8 cellular contexts compared by ENCODE assay signal in the genomic region with DNA sequence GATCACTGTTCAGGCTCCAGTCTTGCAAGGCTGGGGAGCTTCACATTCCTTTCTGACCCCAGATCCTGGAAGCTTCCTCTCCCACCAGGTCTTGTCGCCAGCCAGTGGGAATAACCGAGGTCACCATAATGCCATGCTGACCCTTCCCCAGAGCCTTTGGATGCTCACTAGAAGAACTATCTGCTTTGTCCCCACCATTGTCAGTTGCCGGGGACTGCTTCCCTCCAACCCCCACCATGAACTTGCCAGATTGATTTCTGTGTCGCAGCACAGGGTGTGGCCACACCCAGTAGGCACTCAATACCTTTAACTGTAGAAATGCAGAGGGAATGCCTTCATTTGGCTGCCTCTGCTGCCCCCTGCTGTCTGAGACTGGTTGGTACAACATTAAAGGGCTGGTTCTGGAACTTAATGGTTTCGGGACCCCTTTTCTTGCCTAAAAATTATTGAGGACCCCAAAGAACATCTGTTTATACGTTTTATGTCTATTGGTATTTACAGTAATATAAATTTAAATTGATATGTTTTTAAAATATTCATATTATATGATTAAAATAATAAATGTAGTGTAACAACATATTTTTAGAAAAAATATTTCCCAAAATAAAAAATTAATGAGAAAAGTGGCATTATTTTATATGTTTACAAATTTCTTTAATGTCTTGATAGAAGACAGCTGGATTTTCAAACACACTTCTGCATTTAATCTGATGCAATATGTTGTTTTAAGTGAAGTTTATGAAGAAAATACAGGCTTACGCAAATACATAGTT. TPM values are rescaled to one million over a fixed set of nuclear protein-coding genes. Genes with fewer than 3 reads are reported as not detected.
A peak's percentile ranks its signal among the peaks of the same experiment; 100 is the strongest.
DNase-seq lines count a peak whose midpoint lies in the region; ATAC-seq and TF ChIP-seq lines count a peak whose summit lies in the region.

No MANE protein-coding gene starts in this region.

- no peak overlapping the region for H3K9ac ChIP-seq in DND-41 (ENCODE audit: low read depth, low read length)
- no peak overlapping the region for H3K9ac ChIP-seq in neural progenitor cell

- no peaks in the 10 kb centered on the region for H4K20me1 ChIP-seq in DND-41 (ENCODE audit: insufficient read depth, low read length)
- H4K20me1 ChIP-seq in neural progenitor cell (ENCODE audit: low read depth) = no peaks in the 10 kb centered on the region

- no peak for TF ChIP-seq POLR2A in Peyer's patch (IDR thresholded peaks at IDR 0.05)
- TF ChIP-seq POLR2A in suprapubic skin (IDR thresholded peaks at IDR 0.05) = no peak

- H3K36me3 ChIP-seq in DND-41 (ENCODE audit: insufficient read depth, low read length) = no peaks in the 10 kb centered on the region
- H3K36me3 ChIP-seq in Peyer's patch = no peaks in the 10 kb centered on the region
- no peaks in the 10 kb centered on the region for H3K36me3 ChIP-seq in neural progenitor cell
- no peaks in the 10 kb centered on the region for H3K36me3 ChIP-seq in suprapubic skin

- H3K9me3 Mint-ChIP-seq in neural progenitor cell = no peaks in the 10 kb centered on the region

- in situ Hi-C loops in KBM-7 (cut with MboI; ENCODE audit: low pct_unique_long_range_greater_than_20kb, low sequenced_read_pairs) = no loop called here

- no peaks in the 10 kb centered on the region for H3K4me1 ChIP-seq in DND-41 (ENCODE audit: insufficient read depth, low read length)
- no peaks in the 10 kb centered on the region for H3K4me1 ChIP-seq in Peyer's patch
- no peaks in the 10 kb centered on the region for H3K4me1 ChIP-seq in neural progenitor cell
- H3K4me1 ChIP-seq in suprapubic skin = peaks cover 11% of the 10 kb centered on the region

- H3K9me3 ChIP-seq in DND-41 (ENCODE audit: insufficient read depth, low read length, severe bottlenecking) (no peaks in the 10 kb centered on the region), Peyer's patch (no peaks in the 10 kb centered on the region), neural progenitor cell (ENCODE audit: low read depth) (no peaks in the 10 kb centered on the region), suprapubic skin (no peaks in the 10 kb centered on the region)

- H3K4me3 ChIP-seq in DND-41 (ENCODE audit: low read depth in 1 of 2, low read length in 2 of 2) = no peak overlapping the region
- H3K4me3 ChIP-seq in Peyer's patch = no peak overlapping the region
- no peak overlapping the region for H3K4me3 ChIP-seq in neural progenitor cell
- no peak overlapping the region for H3K4me3 ChIP-seq in suprapubic skin

- no peak overlapping the region for H3K27ac Mint-ChIP-seq in neural progenitor cell

- ATAC-seq in DND-41 (ENCODE audit: insufficient read depth, low read depth) = peak; percentile 87

- intact Hi-C loops in posterior vena cava (cut with DNase I) = loop anchor here in 1 of 2 donors (5.0 kb wide), 1 partner anchor 85 kb away; no protein-coding TSS in a partner anchor

- 44% methylated on average over 7 of the region's 7 CpGs for WGBS in suprapubic skin

- H3K36me3 Mint-ChIP-seq in neural progenitor cell = no peaks in the 10 kb centered on the region

- H2AFZ ChIP-seq in DND-41 (ENCODE audit: low read depth, low read length) (no peak overlapping the region), neural progenitor cell (replicated peaks) (no peak overlapping the region)

- H3K4me3 Mint-ChIP-seq in neural progenitor cell = no peak overlapping the region

- H3K4me2 ChIP-seq in DND-41 (ENCODE audit: insufficient read depth, low read length) (no peak overlapping the region), neural progenitor cell (no peak overlapping the region)

- H3K27me3 Mint-ChIP-seq in neural progenitor cell (ENCODE audit: insufficient read depth, low read depth) = peaks cover 2% of the 10 kb centered on the region

- peak; percentile 80 for DNase-seq in DND-41
- DNase-seq in KBM-7 = peak; percentile 79
- peak; percentile 69 to 92 (median 79) for DNase-seq in Peyer's patch
- DNase-seq in activated T-cell treated with anti-CD3 and anti-CD28 coated beads, Interleukin-2, amount 50 U/mL, for 1 hour = peak; percentile 81
- DNase-seq in fibroblast of peridontal ligament (ENCODE audit: extremely low read depth) = peak; percentile 51
- peak; percentile 82 for DNase-seq in neural progenitor cell (ENCODE audit: low spot score)
- peak in 1 of 2 donors; percentile 82 for DNase-seq in suprapubic skin (ENCODE audit: low spot score in 2 of 2)
- DNase-seq in posterior vena cava (ENCODE audit: low spot score) = no peak

- H3K27me3 ChIP-seq in DND-41 (ENCODE audit: insufficient read depth, low read length, poor library complexity) (peaks cover 5% of the 10 kb centered on the region), Peyer's patch (no peaks in the 10 kb centered on the region), neural progenitor cell (no peaks in the 10 kb centered on the region), suprapubic skin (no peaks in the 10 kb centered on the region)

- H3K4me1 Mint-ChIP-seq in neural progenitor cell = peaks cover 36% of the 10 kb centered on the region

- no peak for TF ChIP-seq EP300 in suprapubic skin (IDR thresholded peaks at IDR 0.05)

- peak; percentile 88 for TF ChIP-seq CTCF in DND-41 (IDR thresholded peaks at IDR 0.05; ENCODE audit: borderline replicate concordance, extremely low read depth, low read length, poor library complexity, severe bottlenecking)
- TF ChIP-seq CTCF in Peyer's patch (IDR thresholded peaks at IDR 0.05) = peak; percentile 70 to 94 (median 88)
- TF ChIP-seq CTCF in neural progenitor cell (IDR thresholded peaks at IDR 0.05) = peak; percentile 97
- peak; percentile 79 to 86 for TF ChIP-seq CTCF in suprapubic skin (IDR thresholded peaks at IDR 0.05)

- no peak overlapping the region for H3K27ac ChIP-seq in DND-41 (ENCODE audit: low read length)
- no peak overlapping the region for H3K27ac ChIP-seq in Peyer's patch
- no peak overlapping the region for H3K27ac ChIP-seq in neural progenitor cell
- H3K27ac ChIP-seq in suprapubic skin = no peak overlapping the region

- H3F3A ChIP-seq in neural progenitor cell (ENCODE audit: low read depth) = no peaks in the 10 kb centered on the region

- no peaks in the 10 kb centered on the region for H3K79me2 ChIP-seq in DND-41 (ENCODE audit: insufficient read depth, low read length)
- H3K79me2 ChIP-seq in neural progenitor cell (ENCODE audit: low read depth) = peaks cover 5% of the 10 kb centered on the region

RNA-seq across cellular contexts. Expression of gene GDPD5, which starts 6.6 kb away (rescaled TPM):
- total RNA-seq in Peyer's patch (10 to 100 TPM in 3 of 4 donors, 1 to 10 TPM in 1; 2.5 to 48.9 (median 22.2) TPM), neural progenitor cell (ENCODE audit: low replicate concordance) (11.3 and 32.7 TPM in 2 replicates), suprapubic skin (10 to 100 TPM in 1 of 4 donors, 1 to 10 TPM in 3; 2.3 to 13.4 (median 5.4) TPM), posterior vena cava (10 to 100 TPM; 30.1 to 37.5 TPM)

RNA-seq across cellular contexts. Expression of gene SERPINH1, which starts 29.7 kb away (rescaled TPM):
- total RNA-seq in Peyer's patch = 10 to 100 TPM; 35.4 to 50.9 (median 43.4) TPM
- 219 and 589 TPM in 2 replicates for total RNA-seq in neural progenitor cell (ENCODE audit: low replicate concordance)
- total RNA-seq in suprapubic skin = 100 to 1,000 TPM in 2 of 4 donors, 10 to 100 TPM in 2; 56.9 to 111 (median 95.5) TPM
- total RNA-seq in posterior vena cava = 100 to 1,000 TPM; 145 to 255 TPM
